Comparison of ENCODE assay signal across 1 cellular context in the genomic region with DNA sequence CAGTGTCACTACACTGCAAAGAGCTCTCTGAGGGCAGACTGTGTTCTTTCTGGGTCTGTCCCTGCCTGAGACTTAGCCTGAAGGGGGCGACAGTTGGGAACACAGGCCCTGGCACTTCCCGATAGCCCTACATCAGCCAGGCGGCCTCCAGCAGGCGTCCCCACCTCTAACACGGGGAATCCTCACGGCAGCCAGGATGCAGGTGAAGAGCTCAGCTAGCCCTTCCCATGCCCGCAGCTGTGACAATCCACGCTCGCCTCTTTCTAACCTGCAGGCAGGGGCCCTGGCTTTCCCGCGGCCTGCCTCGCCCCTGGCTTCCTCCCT.
TF ChIP-seq lines count a peak whose summit lies in the region.

No MANE protein-coding gene starts in this region.

TF ChIP-seq in GM12878, 131 proteins besides CTCF, POLR2A, EP300 and RAD21:
- TF ChIP-seq NRF1 (conservative IDR thresholded peaks at IDR 0.05; ENCODE audit: low read depth, low read length) (no peak), JUNB (IDR thresholded peaks at IDR 0.05) (no peak), SRF (IDR thresholded peaks at IDR 0.05; ENCODE audit: low read depth in 2 of 2, low read length in 2 of 2) (no peak), MTA3 (IDR thresholded peaks at IDR 0.05; ENCODE audit: borderline replicate concordance, low read length) (no peak), EZH2 (IDR thresholded peaks at IDR 0.05; ENCODE audit: borderline replicate concordance, control insufficient read depth, low read depth, low read length) (no peak), ZNF384 (IDR thresholded peaks at IDR 0.05; ENCODE audit: borderline replicate concordance, low read depth, low read length) (no peak)
TF ChIP-seq in GM12878: peak in this region for 0.
